In genomic region chr9:124038790-124039633, GRCh38 we compare ENCODE assay signal across 23 cellular contexts. TPM values are rescaled to one million over a fixed set of nuclear protein-coding genes. Genes with fewer than 3 reads are reported as not detected.
DNase-seq lines count a peak whose midpoint lies in the region; ATAC-seq and TF ChIP-seq lines count a peak whose summit lies in the region.
"Had no signal": no experiment of that assay in that cellular context is flagged by ENCODE, and none has a peak within 500 bp of the region (broad histone marks: within the 10 kb centered on the region; RNA-seq: fewer than 3 reads in every experiment).

No MANE protein-coding gene starts in this region.

- DNase-seq in H9 (no peak), brain microvascular endothelial cell (no peak), osteoblast (ENCODE audit: insufficient read length, low spot score, missing footprints) (peak; percentile 60), RKO (ENCODE audit: low spot score) (no peak), SIG-M5 treated with dmso at 0.1 percent for 504 hours (lab: John Stamatoyannopoulos, UW; ENCODE audit: unreplicated experiment) (no peak)
- DNase-seq in central memory CD4-positive, alpha-beta T cell, result no peak
- DNase-seq: activated naive CD8-positive, alpha-beta T cell treated with anti-CD3 and anti-CD28 coated beads, Interleukin-2, amount 10 ng/mL, durations not matched to agents 7 days and 5 days; activated T-cell treated with anti-CD3 and anti-CD28 coated beads, Interleukin-2, amount 50 U/mL, for 48 hours; CD4-positive, alpha-beta T cell; DMS79; effector CD4-positive, alpha-beta T cell; heart right ventricle; natural killer cell; NCI-H1048; NCI-H2107; NCI-H526; stimulated activated CD4-positive, alpha-beta T cell treated with anti-CD3 and anti-CD28 coated beads, Interleukin-12 subunit alpha, Interleukin-12 subunit beta, amount 100 ng/mL, for 4 hours had no signal

- in situ Hi-C loops in brain microvascular endothelial cell (cut with HindIII; ENCODE audit: low pct_ligation_motif_present, low sequenced_read_pairs), result no loop called here

- no peak overlapping the region for H2BK120ac ChIP-seq in H9 (ENCODE audit: low read depth, low read length, poor library complexity, severe bottlenecking)

- no peak overlapping the region for H4K91ac ChIP-seq in H9 (ENCODE audit: insufficient read length, low read depth, low read length)

- no peaks in the 10 kb centered on the region for H3K36me3 ChIP-seq in BLaER1 treated with 17β-estradiol and CSF1 and Interleukin-3, amounts not matched to agents 10 nM and 100 nM
- H3K36me3 ChIP-seq in brain microvascular endothelial cell (replicated peaks), result no peaks in the 10 kb centered on the region
- H3K36me3 ChIP-seq in osteoblast (ENCODE audit: insufficient read depth, low read length), result no peaks in the 10 kb centered on the region
- H3K36me3 ChIP-seq: heart right ventricle had no signal

- no peak overlapping the region for H3K4me3 Mint-ChIP-seq in H9
- H3K4me3 Mint-ChIP-seq: activated naive CD8-positive, alpha-beta T cell treated with anti-CD3 and anti-CD28 coated beads, Interleukin-2, amount 10 ng/mL, durations not matched to agents 7 days and 5 days; CD4-positive, alpha-beta T cell; memory B cell; natural killer cell; stimulated activated effector memory CD8-positive, alpha-beta T cell treated with anti-CD3 and anti-CD28 coated beads, Interleukin-12 subunit alpha, Interleukin-12 subunit beta, amount 100 ng/mL, for 72 hours had no signal

- H4K8ac ChIP-seq in H9 (replicated peaks; ENCODE audit: insufficient read length, low read depth, low read length), result no peak overlapping the region

- H3K9ac ChIP-seq in BLaER1 treated with 17β-estradiol and CSF1 and Interleukin-3, amounts not matched to agents 10 nM and 100 nM, result no peak overlapping the region
- H3K9ac ChIP-seq in H9 (ENCODE audit: extremely low read depth, insufficient read length, low read length), result no peak overlapping the region

- no peak overlapping the region for H3K27ac Mint-ChIP-seq in H9
- H3K27ac Mint-ChIP-seq: activated naive CD8-positive, alpha-beta T cell treated with anti-CD3 and anti-CD28 coated beads, Interleukin-2, amount 10 ng/mL, durations not matched to agents 7 days and 5 days; CD4-positive, alpha-beta T cell; memory B cell; natural killer cell; stimulated activated effector memory CD8-positive, alpha-beta T cell treated with anti-CD3 and anti-CD28 coated beads, Interleukin-12 subunit alpha, Interleukin-12 subunit beta, amount 100 ng/mL, for 72 hours had no signal

- peak overlapping the region in 9 of 11 experiments; percentile 88 to 99 (median 96); a peak in 9 of 22 replicates for H3K4me2 ChIP-seq in BLaER1 treated with 17β-estradiol and CSF1 and Interleukin-3, amounts not matched to agents 10 nM and 100 nM
- H3K4me2 ChIP-seq in H9 (ENCODE audit: insufficient read depth, insufficient read length, low read length), result no peak overlapping the region
- no peak overlapping the region for H3K4me2 ChIP-seq in osteoblast (ENCODE audit: insufficient read depth, low read length)

- H3K27me3 Mint-ChIP-seq in H9 (ENCODE audit: low read depth), result peaks cover 98% of the 10 kb centered on the region

- H3K14ac ChIP-seq in H9 (ENCODE audit: insufficient read depth, low read length), result no peak overlapping the region

- H2BK5ac ChIP-seq in H9 (ENCODE audit: insufficient read length, low read length), result no peak overlapping the region

- H3K9me3 ChIP-seq in BLaER1 treated with 17β-estradiol and CSF1 and Interleukin-3, amounts not matched to agents 10 nM and 100 nM (replicated peaks in 1 of 11), result no peaks in the 10 kb centered on the region
- H3K9me3 ChIP-seq in H9 (ENCODE audit: control insufficient read depth, low read depth, low read length) (no peaks in the 10 kb centered on the region), osteoblast (ENCODE audit: low read depth, low read length) (no peaks in the 10 kb centered on the region)
- H3K9me3 ChIP-seq: heart right ventricle had no signal

- peak; percentile 40 for TF ChIP-seq CTCF in H9 (conservative IDR thresholded peaks at IDR 0.05)
- peak; percentile 31 for TF ChIP-seq CTCF in brain microvascular endothelial cell (IDR thresholded peaks at IDR 0.05; ENCODE audit: low read depth, low read length, missing control alignments)
- peak; percentile 28 for TF ChIP-seq CTCF in osteoblast (IDR thresholded peaks at IDR 0.05; ENCODE audit: extremely low read depth, low read depth, low read length)

- H2AK5ac ChIP-seq in H9 (ENCODE audit: insufficient read length, low read length), result no peak overlapping the region

- H3K79me1 ChIP-seq in H9 (ENCODE audit: insufficient read depth, low read depth, low read length, poor library complexity, severe bottlenecking), result no peaks in the 10 kb centered on the region

- H2BK20ac ChIP-seq in H9 (ENCODE audit: low read depth, low read length, poor library complexity, severe bottlenecking), result no peak overlapping the region

- H3K4ac ChIP-seq in H9 (ENCODE audit: low read depth, low read length), result no peak overlapping the region

- ATAC-seq in HG02571 (IDR thresholded peaks at IDR 0.05; ENCODE audit: unreplicated experiment), result no peak
- ATAC-seq: heart right ventricle; natural killer cell; stimulated activated effector memory CD8-positive, alpha-beta T cell treated with anti-CD3 and anti-CD28 coated beads, Interleukin-12 subunit alpha, Interleukin-12 subunit beta, amount 100 ng/mL, for 72 hours had no signal

- no peaks in the 10 kb centered on the region for H3K36me3 Mint-ChIP-seq in H9 (ENCODE audit: insufficient read depth in 1 of 3, low read depth in 3 of 3)
- H3K36me3 Mint-ChIP-seq: activated naive CD8-positive, alpha-beta T cell treated with anti-CD3 and anti-CD28 coated beads, Interleukin-2, amount 10 ng/mL, durations not matched to agents 7 days and 5 days; memory B cell; natural killer cell; stimulated activated effector memory CD8-positive, alpha-beta T cell treated with anti-CD3 and anti-CD28 coated beads, Interleukin-12 subunit alpha, Interleukin-12 subunit beta, amount 100 ng/mL, for 72 hours had no signal

- H3K4me3 ChIP-seq in BLaER1 treated with 17β-estradiol and CSF1 and Interleukin-3, amounts not matched to agents 10 nM and 100 nM, result no peak overlapping the region
- H3K4me3 ChIP-seq in brain microvascular endothelial cell (ENCODE audit: low read depth, low read length) (no peak overlapping the region), osteoblast (ENCODE audit: insufficient read depth, low read length) (no peak overlapping the region)
- H3K4me3 ChIP-seq: heart right ventricle had no signal

- H3K9me3 Mint-ChIP-seq in H9, result no peaks in the 10 kb centered on the region
- H3K9me3 Mint-ChIP-seq: activated naive CD8-positive, alpha-beta T cell treated with anti-CD3 and anti-CD28 coated beads, Interleukin-2, amount 10 ng/mL, durations not matched to agents 7 days and 5 days; CD4-positive, alpha-beta T cell; natural killer cell; stimulated activated effector memory CD8-positive, alpha-beta T cell treated with anti-CD3 and anti-CD28 coated beads, Interleukin-12 subunit alpha, Interleukin-12 subunit beta, amount 100 ng/mL, for 72 hours had no signal

- peaks cover 0 to 19% (median 0%) of the 10 kb centered on the region in 11 experiments; a peak in 3 of 22 replicates for H4K20me1 ChIP-seq in BLaER1 treated with 17β-estradiol and CSF1 and Interleukin-3, amounts not matched to agents 10 nM and 100 nM
- no peaks in the 10 kb centered on the region for H4K20me1 ChIP-seq in H9 (ENCODE audit: control insufficient read depth, insufficient read depth, insufficient read length)
- H4K20me1 ChIP-seq in osteoblast (ENCODE audit: insufficient read depth, low read length), result no peaks in the 10 kb centered on the region

- no peak overlapping the region for H3K18ac ChIP-seq in H9 (ENCODE audit: insufficient read length, low read depth, low read length)

- H3K4me1 ChIP-seq in BLaER1 treated with 17β-estradiol and CSF1 and Interleukin-3, amounts not matched to agents 10 nM and 100 nM, result peaks cover 17 to 46% (median 35%) of the 10 kb centered on the region in 10 experiments
- H3K4me1 ChIP-seq in H9 (ENCODE audit: insufficient read depth, low read length), result no peaks in the 10 kb centered on the region
- peaks cover 13% of the 10 kb centered on the region for H3K4me1 ChIP-seq in osteoblast (ENCODE audit: insufficient read depth, low read length)

- no peak overlapping the region for H3K56ac ChIP-seq in H9 (ENCODE audit: insufficient read length, low read depth, low read length)

- H3K4me1 Mint-ChIP-seq in H9, result peaks cover 7 to 8% of the 10 kb centered on the region in 2 experiments; a peak in 3 of 4 replicates

- H2BK12ac ChIP-seq in H9 (ENCODE audit: insufficient read length, low read depth, low read length), result no peak overlapping the region

- no peak overlapping the region for H2BK15ac ChIP-seq in H9 (ENCODE audit: low read depth, low read length)

- WGBS in H9 (ENCODE audit: extremely low coverage, insufficient read length, low lambda C conversion rate), result no CpG with 5 or more reads among the region's 9 CpGs

- no peak overlapping the region for H3K23ac ChIP-seq in H9 (ENCODE audit: insufficient read length, low read depth, low read length)

- no peak overlapping the region for H3K27ac ChIP-seq in BLaER1 treated with 17β-estradiol and CSF1 and Interleukin-3, amounts not matched to agents 10 nM and 100 nM
- H3K27ac ChIP-seq in H9 (ENCODE audit: insufficient read length, low read depth, low read length) (no peak overlapping the region), brain microvascular endothelial cell (no peak overlapping the region), osteoblast (ENCODE audit: low read depth, low read length) (no peak overlapping the region)
- H3K27ac ChIP-seq: heart right ventricle had no signal

- H3T11ph ChIP-seq in H9 (ENCODE audit: low read length), result no peak overlapping the region

- peaks cover 7% of the 10 kb centered on the region for H3K23me2 ChIP-seq in H9 (ENCODE audit: insufficient read length, low read depth, low read length, poor library complexity, severe bottlenecking)

- peaks cover 3 to 58% (median 11%) of the 10 kb centered on the region in 11 experiments for H3K27me3 ChIP-seq in BLaER1 treated with 17β-estradiol and CSF1 and Interleukin-3, amounts not matched to agents 10 nM and 100 nM
- H3K27me3 ChIP-seq in H9 (ENCODE audit: insufficient read depth, low read length), result peaks cover 12% of the 10 kb centered on the region; the same call in 1 of the 2 replicates
- H3K27me3 ChIP-seq in brain microvascular endothelial cell (replicated peaks), result peaks cover 68% of the 10 kb centered on the region
- H3K27me3 ChIP-seq in osteoblast (ENCODE audit: insufficient read depth, low read length), result peaks cover 51% of the 10 kb centered on the region

- no peak overlapping the region for H4K5ac ChIP-seq in H9 (ENCODE audit: insufficient read length, low read depth, low read length)

- H2AFZ ChIP-seq in H9 (ENCODE audit: low read length), result no peak overlapping the region
- H2AFZ ChIP-seq in osteoblast (ENCODE audit: low read length), result no peak overlapping the region

- H3K79me2 ChIP-seq in H9 (ENCODE audit: insufficient read depth, low read length) (no peaks in the 10 kb centered on the region), osteoblast (ENCODE audit: insufficient read depth, low read length) (no peaks in the 10 kb centered on the region)

RNA-seq across cellular contexts. Expression of gene LHX2, which starts 27.4 kb away (rescaled TPM):
- total RNA-seq in H9 (2021) (not detected in 2 replicates), osteoblast (not detected in 2 replicates)
- total RNA-seq: activated naive CD8-positive, alpha-beta T cell treated with anti-CD3 and anti-CD28 coated beads, Interleukin-2, amount 10 ng/mL, durations not matched to agents 7 days and 5 days; fibroblast of lung; natural killer cell; pulmonary artery endothelial cell had no signal

Comparison
In these comparisons a context has a peak if more than half of its experiments do, and no peak if none do; other contexts are left out.
1. H3K4me2 ChIP-seq: peak in BLaER1 treated with 17β-estradiol and CSF1 and Interleukin-3, amounts not matched to agents 10 nM and 100 nM (9 of 11); none in H9 (single experiment) and osteoblast (single experiment).
2. Peak in every context shown above with its lines, with median percentiles within 50 percentile points of each other: CTCF ChIP-seq.